Comparison of ENCODE assay signal across 9 cellular contexts in the genomic region with DNA sequence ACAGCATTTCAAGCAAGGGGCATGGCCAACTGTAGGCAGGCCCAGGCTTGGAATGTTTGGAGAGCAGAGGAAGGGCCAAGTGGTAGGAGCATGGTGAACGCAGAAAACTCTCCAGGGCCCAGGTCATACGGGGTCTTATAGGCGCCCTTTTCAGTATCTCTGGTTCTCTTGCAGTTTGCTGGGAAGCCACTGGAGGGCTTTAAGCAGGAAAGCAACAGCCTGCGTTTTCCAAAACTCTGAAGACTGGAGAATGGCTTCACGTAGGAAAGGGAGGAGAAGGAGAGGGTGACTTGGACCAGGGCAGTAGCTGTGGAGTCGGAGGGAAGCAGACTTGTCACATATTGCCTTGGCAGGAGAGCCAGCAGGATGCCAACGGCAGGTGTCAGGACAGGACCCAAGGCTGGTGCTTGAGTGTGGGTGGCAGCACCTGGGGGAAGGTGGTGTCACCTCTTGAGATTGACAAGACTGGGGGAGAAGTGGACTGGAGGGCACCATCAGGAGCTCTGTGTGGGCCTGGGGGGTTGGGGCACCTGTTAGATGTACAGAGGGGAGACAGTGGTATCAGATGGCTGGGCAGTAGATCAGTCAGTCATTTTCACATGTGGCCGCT. TPM values are rescaled to one million over a fixed set of nuclear protein-coding genes. Genes with fewer than 3 reads are reported as not detected.
DNase-seq lines count a peak whose midpoint lies in the region; ATAC-seq, FAIRE-seq and TF ChIP-seq lines count a peak whose summit lies in the region.
"Had no signal": no experiment of that assay in that cellular context is flagged by ENCODE, and none has a peak within 500 bp of the region (broad histone marks: within the 10 kb centered on the region; RNA-seq: fewer than 3 reads in every experiment).

No MANE protein-coding gene starts in this region.

- no peaks in the 10 kb centered on the region for H3K79me2 ChIP-seq in astrocyte (ENCODE audit: insufficient read depth, low read length)

- H3K4me1 ChIP-seq in astrocyte (ENCODE audit: insufficient read depth, low read length) (no peaks in the 10 kb centered on the region), lower lobe of right lung (no peaks in the 10 kb centered on the region)

- ATAC-seq in lower lobe of right lung (no peak), GM18868 (IDR thresholded peaks at IDR 0.05; ENCODE audit: unreplicated experiment) (no peak), HG03139 (IDR thresholded peaks at IDR 0.05; ENCODE audit: unreplicated experiment) (no peak), HG02970 (IDR thresholded peaks at IDR 0.05; ENCODE audit: low FRiP score, unreplicated experiment) (no peak)

- no peak overlapping the region for H3K9ac ChIP-seq in astrocyte (ENCODE audit: low read length)

- H3K27ac ChIP-seq in astrocyte (ENCODE audit: low read depth, low read length) (no peak overlapping the region), lower lobe of right lung (no peak overlapping the region)

- no peak overlapping the region for H3K4me3 Mint-ChIP-seq in astrocyte (ENCODE audit: unreplicated experiment)

- TF ChIP-seq CTCF in BJ (IDR thresholded peaks at IDR 0.05; ENCODE audit: insufficient read depth, low read depth, low read length) = peak; percentile 59
- TF ChIP-seq CTCF in astrocyte (IDR thresholded peaks at IDR 0.05; ENCODE audit: insufficient read depth, low read depth, low read length) = peak; percentile 30
- TF ChIP-seq CTCF in lower lobe of right lung (IDR thresholded peaks at IDR 0.05) = peak; percentile 43

- H3K36me3 Mint-ChIP-seq in astrocyte (ENCODE audit: low read depth, unreplicated experiment) = no peaks in the 10 kb centered on the region

- peaks cover 19% of the 10 kb centered on the region for H3K27me3 Mint-ChIP-seq in astrocyte (ENCODE audit: low read depth, unreplicated experiment)

- POLR2A ChIA-PET in BJ (lab: Charles Lee) = no interaction called here
- POLR2A ChIA-PET in HEK293T (lab: Yijun Ruan, JAX) = no interaction called here

- H3K36me3 ChIP-seq in BJ (ENCODE audit: control insufficient read depth, insufficient read depth, low read length) (no peaks in the 10 kb centered on the region), astrocyte (ENCODE audit: insufficient read depth, low read length) (no peaks in the 10 kb centered on the region), lower lobe of right lung (no peaks in the 10 kb centered on the region)

- H2AFZ ChIP-seq in astrocyte (ENCODE audit: low read depth, low read length) = no peak overlapping the region

- H3K4me1 Mint-ChIP-seq in astrocyte (ENCODE audit: low read depth, unreplicated experiment) = no peaks in the 10 kb centered on the region

- H3K4me3 ChIP-seq in BJ (ENCODE audit: low read depth, low read length) (no peak overlapping the region), astrocyte (ENCODE audit: insufficient read depth, low read depth, low read length) (no peak overlapping the region), lower lobe of right lung (no peak overlapping the region)

- H3K27me3 ChIP-seq in BJ (ENCODE audit: control insufficient read depth, insufficient read depth, low read length) (peaks cover 6% of the 10 kb centered on the region), astrocyte (ENCODE audit: insufficient read depth, low read length) (peaks cover 6% of the 10 kb centered on the region), lower lobe of right lung (ENCODE audit: low read depth) (no peaks in the 10 kb centered on the region)

- H4K20me1 ChIP-seq in astrocyte (ENCODE audit: insufficient read depth, low read length) = no peaks in the 10 kb centered on the region

- no peak overlapping the region for H3K27ac Mint-ChIP-seq in astrocyte (ENCODE audit: unreplicated experiment)

- DNase-seq in BJ (ENCODE audit: low read depth) (no peak), HEK293T (ENCODE audit: extremely low spot score) (peak; percentile 62), astrocyte (ENCODE audit: low read depth) (no peak), lower lobe of right lung (no peak)
- DNase-seq in stimulated activated CD4-positive, alpha-beta T cell treated with anti-CD3 and anti-CD28 coated beads, Interleukin-4, amount 100 ng/mL, for 4 hours = no peak

- CTCF ChIA-PET in BJ (lab: Yijun Ruan, JAX) (interaction anchor here (1.5 to 4.2 kb wide), 3 partner anchors 9 to 13 kb away, joined by 3 to 25 read pairs (median 4); no protein-coding TSS in a partner anchor), HEK293T (lab: Yijun Ruan, JAX) (interaction anchor here (0.9 to 2.1 kb wide), 6 partner anchors 9 to 45 kb away, joined by 3 to 11 read pairs (median 4); no protein-coding TSS in a partner anchor)

- H3K9me3 ChIP-seq in astrocyte (ENCODE audit: insufficient read depth, low read depth, low read length) (no peaks in the 10 kb centered on the region), lower lobe of right lung (no peaks in the 10 kb centered on the region)

- peak; percentile 68 for FAIRE-seq in astrocyte (lab: Jason Lieb, UNC)

- H3K4me2 ChIP-seq in astrocyte (ENCODE audit: low read length) = no peak overlapping the region

- H3K9me3 Mint-ChIP-seq in astrocyte (ENCODE audit: unreplicated experiment) = no peaks in the 10 kb centered on the region

- intact Hi-C loops in lower lobe of right lung (cut with DNase I) = no loop called here

TF ChIP-seq in HEK293T, 16 proteins besides CTCF, POLR2A, EP300 and RAD21:
- no peak for TF ChIP-seq SUZ12 (IDR thresholded peaks at IDR 0.05)
- TF ChIP-seq ZNF384 (IDR thresholded peaks at IDR 0.05) = no peak
- no peak for TF ChIP-seq CTBP1 (IDR thresholded peaks at IDR 0.05; ENCODE audit: borderline replicate concordance)
- no peak for TF ChIP-seq ARNT (IDR thresholded peaks at IDR 0.05)
- no peak for TF ChIP-seq TARDBP (IDR thresholded peaks at IDR 0.05)
- no peak for TF ChIP-seq FOXK2 (IDR thresholded peaks at IDR 0.05)
- TF ChIP-seq, protein P1, sequence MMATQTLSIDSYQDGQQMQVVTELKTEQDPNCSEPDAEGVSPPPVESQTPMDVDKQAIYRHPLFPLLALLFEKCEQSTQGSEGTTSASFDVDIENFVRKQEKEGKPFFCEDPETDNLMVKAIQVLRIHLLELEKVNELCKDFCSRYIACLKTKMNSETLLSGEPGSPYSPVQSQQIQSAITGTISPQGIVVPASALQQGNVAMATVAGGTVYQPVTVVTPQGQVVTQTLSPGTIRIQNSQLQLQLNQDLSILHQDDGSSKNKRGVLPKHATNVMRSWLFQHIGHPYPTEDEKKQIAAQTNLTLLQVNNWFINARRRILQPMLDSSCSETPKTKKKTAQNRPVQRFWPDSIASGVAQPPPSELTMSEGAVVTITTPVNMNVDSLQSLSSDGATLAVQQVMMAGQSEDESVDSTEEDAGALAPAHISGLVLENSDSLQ (IDR thresholded peaks at IDR 0.05) = no peak
TF ChIP-seq in HEK293T: peak in this region for 0.

RNA-seq across cellular contexts. Expression of a gene that starts 21.9 kb away (rescaled TPM):
- polyA plus RNA-seq in BJ (2011; rRNA removed) = not detected in 2 replicates
- polyA minus RNA-seq in BJ (2011; rRNA and poly(A)+ RNA removed) = not detected in 2 replicates
- total RNA-seq in astrocyte (not detected in 2 replicates), lower lobe of right lung (not detected)

RNA-seq across cellular contexts. Expression of a gene that starts 22.6 kb away (rescaled TPM):
- polyA plus RNA-seq in BJ (2011; rRNA removed) = not detected in 2 replicates
- not detected in 2 replicates for polyA minus RNA-seq in BJ (2011; rRNA and poly(A)+ RNA removed)
- total RNA-seq in astrocyte (not detected in 2 replicates), lower lobe of right lung (not detected)
- total RNA-seq: activated CD8-positive, alpha-beta memory T cell treated with anti-CD3 and anti-CD28 coated beads for 36 hours had no signal

RNA-seq across cellular contexts. Expression of a gene that starts 56.9 kb away (rescaled TPM):
- 855 and 1,740 TPM in 2 replicates for polyA plus RNA-seq in BJ (2011; rRNA removed)
- polyA minus RNA-seq in BJ (2011; rRNA and poly(A)+ RNA removed) = 3,675 and 4,472 TPM in 2 replicates
- total RNA-seq in astrocyte (2,809 and 2,978 TPM in 2 replicates), lower lobe of right lung (1,080 TPM)
